Comparison of ENCODE assay signal across 1 cellular context in genomic region chr14:61765225-61765943, GRCh38.
TF ChIP-seq lines count a peak whose summit lies in the region.

No MANE protein-coding gene starts in this region.

TF ChIP-seq in GM23338, 12 proteins besides CTCF, POLR2A, EP300 and RAD21 (continued from another document):
- no peak for TF ChIP-seq ZNF462 (CRISPR knock-in tag; IDR thresholded peaks at IDR 0.05)
- TF ChIP-seq JUNB (IDR thresholded peaks at IDR 0.05; ENCODE audit: unreplicated experiment) = no peak
- TF ChIP-seq REST (IDR thresholded peaks at IDR 0.05; ENCODE audit: unreplicated experiment) = no peak
- no peak for TF ChIP-seq EZH2phosphoT487 (IDR thresholded peaks at IDR 0.05; ENCODE audit: unreplicated experiment)
- no peak for TF ChIP-seq STAT1 (IDR thresholded peaks at IDR 0.05; ENCODE audit: unreplicated experiment)
- no peak for TF ChIP-seq ZNF114 (CRISPR knock-in tag; IDR thresholded peaks at IDR 0.05)
